ENCODE assay signal across 22 cellular contexts in genomic region chr18:43819873-43820272, GRCh38.
DNase-seq lines count a peak whose midpoint lies in the region; ATAC-seq, FAIRE-seq and TF ChIP-seq lines count a peak whose summit lies in the region.
"Had no signal": no experiment of that assay in that cellular context is flagged by ENCODE, and none has a peak within 500 bp of the region (broad histone marks: within the 10 kb centered on the region; RNA-seq: fewer than 3 reads in every experiment).

No MANE protein-coding gene starts in this region.

- no peaks in the 10 kb centered on the region for H3K36me3 ChIP-seq in Loucy (ENCODE audit: insufficient read depth, low read length)
- H3K36me3 ChIP-seq: BE2C had no signal

- H3K4me2 ChIP-seq in Loucy (ENCODE audit: low read depth, low read length, poor library complexity, severe bottlenecking): peak overlapping the region; percentile 30
- H3K4me2 ChIP-seq: GM23338 had no signal

- H3K27me3 ChIP-seq in Loucy (ENCODE audit: insufficient read depth, low read length, poor library complexity, severe bottlenecking): no peaks in the 10 kb centered on the region
- H3K27me3 ChIP-seq: BE2C had no signal

- no peak overlapping the region for H3K9ac ChIP-seq in Loucy (ENCODE audit: low read depth, low read length, poor library complexity, severe bottlenecking)

- peaks cover 18% of the 10 kb centered on the region for H3K4me1 Mint-ChIP-seq in nephron progenitor cell
- H3K4me1 Mint-ChIP-seq in endothelial cell (ENCODE audit: unreplicated experiment): peaks cover 4% of the 10 kb centered on the region
- H3K4me1 Mint-ChIP-seq: CD4-positive, alpha-beta memory T cell; GM23338; H9 had no signal

- DNase-seq in NCI-H1105 treated with DMSO at 0.1 percent for 48 hours (lab: John Stamatoyannopoulos, UW) (peak; percentile 6), NCI-H1105 (lab: John Stamatoyannopoulos, UW) (no peak), nephron progenitor cell (no peak), OCI-M1 (lab: John Stamatoyannopoulos, UW) (no peak), endothelial cell (ENCODE audit: low spot score) (no peak)
- DNase-seq: ACHN; AML-193; BE2C; C1 segment of cervical spinal cord; Calu3; CD4-positive, alpha-beta memory T cell; DMS79 treated with DMSO at 0.1 percent for 48 hours; H9 had no signal

- H3K27ac Mint-ChIP-seq in nephron progenitor cell (peak overlapping the region; percentile 60), endothelial cell (ENCODE audit: unreplicated experiment) (no peak overlapping the region)
- H3K27ac Mint-ChIP-seq: CD4-positive, alpha-beta memory T cell; GM23338; H9 had no signal

- no peaks in the 10 kb centered on the region for H3F3A ChIP-seq in Loucy (ENCODE audit: low read depth)

- H3K9me3 Mint-ChIP-seq in nephron progenitor cell (peaks cover 20% of the 10 kb centered on the region), endothelial cell (ENCODE audit: unreplicated experiment) (no peaks in the 10 kb centered on the region)

- ATAC-seq in HG02973 (IDR thresholded peaks at IDR 0.05; ENCODE audit: unreplicated experiment): no peak
- ATAC-seq: GM23338, HCT116 had no signal

- H3K4me3 Mint-ChIP-seq in nephron progenitor cell (no peak overlapping the region), endothelial cell (ENCODE audit: unreplicated experiment) (no peak overlapping the region)
- H3K4me3 Mint-ChIP-seq: CD4-positive, alpha-beta memory T cell; GM23338; H9 had no signal

- no peaks in the 10 kb centered on the region; the same call in 1 of the 2 replicates for H3K9me2 ChIP-seq in Loucy (replicated peaks; ENCODE audit: low read depth, low read length)

- H3K79me2 ChIP-seq in Loucy (ENCODE audit: insufficient read depth, low read length): no peaks in the 10 kb centered on the region

- H3K4me1 ChIP-seq in Loucy (ENCODE audit: insufficient read depth, low read length, poor library complexity, severe bottlenecking): no peaks in the 10 kb centered on the region
- H3K4me1 ChIP-seq: BE2C had no signal

- no peak for TF ChIP-seq CTCF in Loucy (conservative IDR thresholded peaks at IDR 0.05; ENCODE audit: low read length)
- TF ChIP-seq CTCF in nephron progenitor cell (IDR thresholded peaks at IDR 0.05): no peak
- TF ChIP-seq CTCF in endothelial cell (IDR thresholded peaks at IDR 0.05; ENCODE audit: unreplicated experiment): no peak

- no peak overlapping the region for H3K4me3 ChIP-seq in Loucy (ENCODE audit: low read length, poor library complexity, severe bottlenecking)
- H3K4me3 ChIP-seq: GM23338 had no signal

- no peak overlapping the region for H2AFZ ChIP-seq in Loucy (ENCODE audit: low read length)
- H2AFZ ChIP-seq: GM23338 had no signal

- H3K27me3 Mint-ChIP-seq in nephron progenitor cell (ENCODE audit: low read depth, poor library complexity): no peaks in the 10 kb centered on the region
- no peaks in the 10 kb centered on the region for H3K27me3 Mint-ChIP-seq in endothelial cell (ENCODE audit: unreplicated experiment)
- H3K27me3 Mint-ChIP-seq: CD4-positive, alpha-beta memory T cell had no signal

- peak; percentile 8 for FAIRE-seq in endometrium (lab: Jason Lieb, UNC)
- FAIRE-seq: A204.1, G401.6, GM12892, GM19239 had no signal

- H3K9me3 ChIP-seq in Loucy (ENCODE audit: insufficient read depth, low read depth, low read length): no peaks in the 10 kb centered on the region
- H3K9me3 ChIP-seq: BE2C had no signal

- H4K20me1 ChIP-seq in Loucy (ENCODE audit: insufficient read depth, low read length, poor library complexity, severe bottlenecking): no peaks in the 10 kb centered on the region

- H3K36me3 Mint-ChIP-seq in nephron progenitor cell (ENCODE audit: low read depth) (peaks cover 12% of the 10 kb centered on the region), endothelial cell (ENCODE audit: low read depth, unreplicated experiment) (no peaks in the 10 kb centered on the region)
- H3K36me3 Mint-ChIP-seq: CD4-positive, alpha-beta memory T cell had no signal
